Comparison of ENCODE assay signal across 21 cellular contexts in the genomic region with DNA sequence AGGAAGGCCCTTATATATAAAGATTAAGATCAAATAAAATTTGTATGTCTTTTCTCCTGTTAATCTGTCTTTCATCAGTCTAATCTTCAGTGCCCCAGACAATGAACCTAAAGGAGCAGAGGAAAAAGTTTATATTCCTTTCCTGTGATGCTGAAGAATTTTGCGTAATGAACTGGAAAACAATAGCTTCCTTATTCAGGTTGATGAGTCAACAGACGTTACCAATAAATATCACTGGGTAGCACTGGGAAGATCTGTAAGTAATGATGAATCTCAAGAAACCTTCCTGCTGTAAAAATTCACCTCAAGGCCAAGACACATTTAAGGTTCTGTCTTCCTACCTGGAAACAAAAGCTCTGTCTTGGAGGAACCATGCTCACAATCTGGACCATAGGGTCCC. TPM values are rescaled to one million over a fixed set of nuclear protein-coding genes. Genes with fewer than 3 reads are reported as not detected.
A peak's percentile ranks its signal among the peaks of the same experiment; 100 is the strongest.
DNase-seq lines count a peak whose midpoint lies in the region; ATAC-seq and TF ChIP-seq lines count a peak whose summit lies in the region.
"Had no signal": no experiment of that assay in that cellular context is flagged by ENCODE, and none has a peak within 500 bp of the region (broad histone marks: within the 10 kb centered on the region; RNA-seq: fewer than 3 reads in every experiment).

No MANE protein-coding gene starts in this region.

- H3K9me3 Mint-ChIP-seq in type B pancreatic cell: peaks cover 4% of the 10 kb centered on the region
- H3K9me3 Mint-ChIP-seq: activated T-cell treated with anti-CD3 and anti-CD28 coated beads, Interleukin-2, amount 50 U/mL, for 4 hours; stimulated activated naive CD8-positive, alpha-beta T cell treated with anti-CD3 and anti-CD28 coated beads, Interleukin-15, amount 100 ng/mL, for 72 hours had no signal

- peaks cover 8% of the 10 kb centered on the region for H3K36me3 Mint-ChIP-seq in type B pancreatic cell

- H3K4me3 ChIP-seq in RWPE2 (ENCODE audit: severe bottlenecking) (no peak overlapping the region), fibroblast of the aortic adventitia (ENCODE audit: low read depth, low read length) (no peak overlapping the region), tibial artery (no peak overlapping the region)
- H3K4me3 ChIP-seq: transverse colon had no signal

- peak; percentile 24 for DNase-seq in HS-5 (ENCODE audit: low read depth)
- no peak for DNase-seq in RWPE2 (ENCODE audit: low spot score)
- DNase-seq in fibroblast of the aortic adventitia (ENCODE audit: low read depth): peak; percentile 18
- DNase-seq in type B pancreatic cell (ENCODE audit: extremely low spot score, unreplicated experiment): no peak
- no peak for DNase-seq in RPMI8226
- no peak for DNase-seq in activated CD4-positive, alpha-beta T cell treated with anti-CD3 and anti-CD28 coated beads, Interleukin-2, amount 50 U/mL, for 48 hours
- no peak for DNase-seq in tibial artery
- DNase-seq: activated CD4-positive, CD25-positive, alpha-beta regulatory T cell treated with anti-CD3 and anti-CD28 coated beads, Interleukin-2, amount 50 U/mL, for 72 hours; activated CD8-positive, alpha-beta memory T cell treated with anti-CD3 and anti-CD28 coated beads for 24 hours; activated naive CD4-positive, alpha-beta T cell treated with Interleukin-2 at 50 U/mL for 16 hours; activated T-cell treated with anti-CD3 and anti-CD28 coated beads, Interleukin-2, amount 50 U/mL, for 4 hours; amygdala; caudate nucleus; HCEC 1CT; head of caudate nucleus; NCI-H1930; NCI-H345; stimulated activated CD4-positive, alpha-beta T cell treated with anti-CD3 and anti-CD28 coated beads, Interleukin-4, amount 100 ng/mL, for 4 hours; stimulated activated naive CD8-positive, alpha-beta T cell treated with anti-CD3 and anti-CD28 coated beads, Interleukin-15, amount 100 ng/mL, for 72 hours; transverse colon had no signal

- ATAC-seq in RWPE2 (ENCODE audit: low read depth): peak; percentile 80
- ATAC-seq: activated T-cell treated with anti-CD3 and anti-CD28 coated beads, Interleukin-2, amount 50 U/mL, for 4 hours; stimulated activated naive CD8-positive, alpha-beta T cell treated with anti-CD3 and anti-CD28 coated beads, Interleukin-15, amount 100 ng/mL, for 72 hours had no signal

- H3K27ac ChIP-seq in RWPE2 (ENCODE audit: poor library complexity, severe bottlenecking) (peak overlapping the region; percentile 63), tibial artery (no peak overlapping the region)
- H3K27ac ChIP-seq: transverse colon had no signal

- no peak overlapping the region for H3K4me3 Mint-ChIP-seq in type B pancreatic cell
- H3K4me3 Mint-ChIP-seq: activated T-cell treated with anti-CD3 and anti-CD28 coated beads, Interleukin-2, amount 50 U/mL, for 4 hours; B cell; stimulated activated naive CD8-positive, alpha-beta T cell treated with anti-CD3 and anti-CD28 coated beads, Interleukin-15, amount 100 ng/mL, for 72 hours had no signal

- H3K4me1 Mint-ChIP-seq in type B pancreatic cell (ENCODE audit: unreplicated experiment): peaks cover 12% of the 10 kb centered on the region
- H3K4me1 Mint-ChIP-seq: stimulated activated naive CD8-positive, alpha-beta T cell treated with anti-CD3 and anti-CD28 coated beads, Interleukin-15, amount 100 ng/mL, for 72 hours had no signal

- intact Hi-C loops in tibial artery (cut with DNase I; ENCODE audit: low total_unique reads): loop anchor here (10.0 kb wide), 2 partner anchors 135 to 185 kb away; a partner anchor contains a TSS

- no peaks in the 10 kb centered on the region for H3K36me3 ChIP-seq in RWPE2 (ENCODE audit: low read depth)
- H3K36me3 ChIP-seq in tibial artery: no peaks in the 10 kb centered on the region
- H3K36me3 ChIP-seq: transverse colon had no signal

- H3K4me1 ChIP-seq in RWPE2 (ENCODE audit: insufficient read depth, poor library complexity, severe bottlenecking): peaks cover 13% of the 10 kb centered on the region
- H3K4me1 ChIP-seq in tibial artery: no peaks in the 10 kb centered on the region

- H3K9me3 ChIP-seq in RWPE2 (ENCODE audit: severe bottlenecking) (no peaks in the 10 kb centered on the region), tibial artery (no peaks in the 10 kb centered on the region)
- H3K9me3 ChIP-seq: transverse colon had no signal

- H3K27me3 ChIP-seq in RWPE2 (ENCODE audit: insufficient read depth, poor library complexity, severe bottlenecking) (no peaks in the 10 kb centered on the region), tibial artery (no peaks in the 10 kb centered on the region)
- H3K27me3 ChIP-seq: transverse colon had no signal

- H3K27me3 Mint-ChIP-seq in type B pancreatic cell: no peaks in the 10 kb centered on the region
- H3K27me3 Mint-ChIP-seq: B cell; stimulated activated naive CD8-positive, alpha-beta T cell treated with anti-CD3 and anti-CD28 coated beads, Interleukin-15, amount 100 ng/mL, for 72 hours had no signal

- peak overlapping the region; percentile 94 for H3K27ac Mint-ChIP-seq in type B pancreatic cell
- H3K27ac Mint-ChIP-seq: B cell; stimulated activated naive CD8-positive, alpha-beta T cell treated with anti-CD3 and anti-CD28 coated beads, Interleukin-15, amount 100 ng/mL, for 72 hours had no signal

- TF ChIP-seq CTCF in RWPE2 (IDR thresholded peaks at IDR 0.05; ENCODE audit: poor library complexity, severe bottlenecking) (no peak), fibroblast of the aortic adventitia (IDR thresholded peaks at IDR 0.05; ENCODE audit: insufficient read depth, low read length) (no peak), type B pancreatic cell (conservative IDR thresholded peaks at IDR 0.05) (no peak), tibial artery (IDR thresholded peaks at IDR 0.05) (no peak)

RNA-seq across cellular contexts. Expression of a gene that starts 25.5 kb away (rescaled TPM):
- total RNA-seq in fibroblast of the aortic adventitia (ENCODE audit: low replicate concordance) (8.3 and 18.4 TPM in 2 replicates), type B pancreatic cell (ENCODE audit: low replicate concordance) (29.7 and 57.5 TPM in 2 replicates)

RNA-seq across cellular contexts. Expression of a gene that starts 34.9 kb away (rescaled TPM):
- total RNA-seq in fibroblast of the aortic adventitia (ENCODE audit: low replicate concordance): 14.8 and 21.2 TPM in 2 replicates
- 16.5 and 20.4 TPM in 2 replicates for total RNA-seq in type B pancreatic cell (ENCODE audit: low replicate concordance)

Comparison
In these comparisons a context has a peak if more than half of its experiments do, and no peak if none do; other contexts are left out.
1. DNase-seq: peak in HS-5 (single experiment) and fibroblast of the aortic adventitia (single experiment); none in RWPE2 (single experiment), type B pancreatic cell (single experiment), RPMI8226 (single experiment), activated CD4-positive, alpha-beta T cell treated with anti-CD3 and anti-CD28 coated beads, Interleukin-2, amount 50 U/mL, for 48 hours (0 of 2) and tibial artery (0 of 2).